ENCODE assay signal across 1 cellular context in genomic region chr17:40063034-40063765, GRCh38.
TF ChIP-seq lines count a peak whose summit lies in the region.

No MANE protein-coding gene starts in this region.

TF ChIP-seq in HepG2, 621 proteins besides CTCF, POLR2A, EP300 and RAD21 (continued from another document and continues in another):
- TF ChIP-seq AGO2 (optimal IDR thresholded peaks at IDR 0.05; ENCODE audit: low read depth, low read length) (peak; percentile 22), SMYD3 (CRISPR knock-in tag; IDR thresholded peaks at IDR 0.05) (no peak), ZNF121 (CRISPR knock-in tag; IDR thresholded peaks at IDR 0.05) (no peak), CBX1 (IDR thresholded peaks at IDR 0.05; ENCODE audit: low read depth) (no peak), ARNT (IDR thresholded peaks at IDR 0.05) (no peak), MYPOP (CRISPR knock-in tag; IDR thresholded peaks at IDR 0.05) (no peak), ZNF749 (CRISPR knock-in tag; IDR thresholded peaks at IDR 0.05; ENCODE audit: borderline replicate concordance) (no peak), KLF12 (CRISPR knock-in tag; IDR thresholded peaks at IDR 0.05; ENCODE audit: borderline replicate concordance) (no peak), NKX3-1 (CRISPR knock-in tag; IDR thresholded peaks at IDR 0.05) (no peak), ZBTB10 (CRISPR knock-in tag; IDR thresholded peaks at IDR 0.05; ENCODE audit: borderline replicate concordance) (no peak), HOXA3 (CRISPR knock-in tag; IDR thresholded peaks at IDR 0.05) (peak; percentile 37), ZNF556 (CRISPR knock-in tag; IDR thresholded peaks at IDR 0.05; ENCODE audit: borderline replicate concordance) (no peak), ZBTB33 (CRISPR knock-in tag; IDR thresholded peaks at IDR 0.05) (no peak), ZNF276 (CRISPR knock-in tag; IDR thresholded peaks at IDR 0.05; ENCODE audit: low read depth) (no peak), ZNF230 (CRISPR knock-in tag; IDR thresholded peaks at IDR 0.05) (no peak), ZFYVE20 (CRISPR knock-in tag; IDR thresholded peaks at IDR 0.05; ENCODE audit: borderline replicate concordance, low read depth) (no peak), ZMYM2 (CRISPR knock-in tag; IDR thresholded peaks at IDR 0.05) (no peak), ZNF687 (CRISPR knock-in tag; IDR thresholded peaks at IDR 0.05) (peak; percentile 79), ARID4A (CRISPR knock-in tag; IDR thresholded peaks at IDR 0.05; ENCODE audit: borderline replicate concordance) (peak; percentile 84), TIGD3 (CRISPR knock-in tag; IDR thresholded peaks at IDR 0.05; ENCODE audit: borderline replicate concordance) (no peak), RFX1 (IDR thresholded peaks at IDR 0.05) (no peak), ETS1 (CRISPR knock-in tag; IDR thresholded peaks at IDR 0.05) (no peak), HMG20A (CRISPR knock-in tag; IDR thresholded peaks at IDR 0.05; ENCODE audit: borderline replicate concordance) (no peak), ZNF616 (CRISPR knock-in tag; IDR thresholded peaks at IDR 0.05; ENCODE audit: low read depth) (peak; percentile 73), PLSCR1 (CRISPR knock-in tag; IDR thresholded peaks at IDR 0.05; ENCODE audit: borderline replicate concordance) (no peak), BRD4 (CRISPR knock-in tag; IDR thresholded peaks at IDR 0.05) (0 out of 2 replicates have a peak, but pooled peaks have one; percentile 33), SMAD3 (CRISPR knock-in tag; IDR thresholded peaks at IDR 0.05) (no peak), STAG1 (CRISPR knock-in tag; IDR thresholded peaks at IDR 0.05) (no peak), ZNF362 (CRISPR knock-in tag; IDR thresholded peaks at IDR 0.05; ENCODE audit: borderline replicate concordance) (no peak), PREB (CRISPR knock-in tag; IDR thresholded peaks at IDR 0.05) (no peak), ARNT2 (CRISPR knock-in tag; IDR thresholded peaks at IDR 0.05; ENCODE audit: low read depth) (peak; percentile 56; the same call in 1 of the 2 replicates), HES4 (CRISPR knock-in tag; IDR thresholded peaks at IDR 0.05; ENCODE audit: borderline replicate concordance) (peak; percentile 51; the same call in 1 of the 2 replicates), ZNF382 (CRISPR knock-in tag; IDR thresholded peaks at IDR 0.05; ENCODE audit: borderline replicate concordance) (no peak), REPIN1 (CRISPR knock-in tag; IDR thresholded peaks at IDR 0.05; ENCODE audit: borderline replicate concordance, low read depth) (no peak), ZNF703 (CRISPR knock-in tag; IDR thresholded peaks at IDR 0.05; ENCODE audit: borderline replicate concordance) (no peak; the same call in 1 of the 2 replicates), ZNF777 (CRISPR knock-in tag; IDR thresholded peaks at IDR 0.05) (peak; percentile 69), ZNF337 (CRISPR knock-in tag; IDR thresholded peaks at IDR 0.05; ENCODE audit: borderline replicate concordance, low read depth) (peak; percentile 37; the same call in 1 of the 2 replicates)
